In the genomic region with DNA sequence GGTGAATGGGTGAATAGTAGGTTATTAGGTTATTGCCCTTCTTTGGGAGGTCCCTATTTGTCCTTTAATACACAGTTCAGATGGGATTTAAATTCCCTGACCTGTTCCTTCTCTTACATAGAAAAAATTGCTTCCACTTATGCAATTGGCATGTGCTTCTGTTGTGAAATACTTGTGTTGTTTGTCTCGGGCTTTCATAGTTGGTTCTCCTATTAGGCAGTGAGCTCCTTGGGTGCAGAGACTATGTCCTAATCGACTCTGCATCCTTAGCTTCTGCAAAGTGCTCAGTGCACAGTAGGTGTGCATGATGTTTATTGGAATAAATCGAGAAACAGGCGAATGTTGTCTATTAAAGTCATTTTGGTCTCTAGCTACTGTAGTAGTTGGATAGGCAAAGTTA, we compare ENCODE assay signal across 16 cellular contexts. TPM values are rescaled to one million over a fixed set of nuclear protein-coding genes. Genes with fewer than 3 reads are reported as not detected.
DNase-seq lines count a peak whose midpoint lies in the region; ATAC-seq and TF ChIP-seq lines count a peak whose summit lies in the region.
"Had no signal": no experiment of that assay in that cellular context is flagged by ENCODE, and none has a peak within 500 bp of the region (broad histone marks: within the 10 kb centered on the region; RNA-seq: fewer than 3 reads in every experiment).

No MANE protein-coding gene starts in this region.

- peaks cover 0 to 11% of the 10 kb centered on the region in 2 donors for H3K4me1 ChIP-seq in lung (ENCODE audit: control insufficient read depth in 2 of 2, insufficient read depth in 2 of 2, low read length in 2 of 2)

- WGBS in lung, 2 donors = 36 to 43% methylated on average over 4 of the region's 4 CpGs

- no peaks in the 10 kb centered on the region for H3K36me3 ChIP-seq in lung (ENCODE audit: control insufficient read depth in 2 of 2, insufficient read depth in 2 of 2, low read length in 2 of 2)

- CTCF ChIA-PET in AG04449 (lab: Yijun Ruan, JAX) = interaction anchor here (0.7 kb wide), 1 partner anchor 9 kb away, joined by 3 read pairs; no protein-coding TSS in a partner anchor

- H3K9me3 Mint-ChIP-seq in brain = peaks cover 8 to 19% (median 11%) of the 10 kb centered on the region in 5 experiments
- peaks cover 0 to 23% (median 16%) of the 10 kb centered on the region in 9 donors for H3K9me3 Mint-ChIP-seq in naive thymus-derived CD8-positive, alpha-beta T cell

- peaks cover 0 to 4% of the 10 kb centered on the region in 2 donors for H3K9me3 ChIP-seq in lung (ENCODE audit: control insufficient read depth in 2 of 2, insufficient read depth in 1 of 2, low read length in 1 of 2)

- H3K4me3 ChIP-seq in AG04449 (ENCODE audit: low read depth, low read length) (no peak overlapping the region), lung (no peak overlapping the region)

- DNase-seq in AG04449 (ENCODE audit: low read depth, low spot score) (peak; percentile 23), HCEC 1CT (peak; percentile 59), lung (ENCODE audit: low spot score) (no peak), putamen (ENCODE audit: low spot score) (no peak)
- no peak for DNase-seq in naive thymus-derived CD8-positive, alpha-beta T cell
- no peak for DNase-seq in stimulated activated CD4-positive, alpha-beta T cell treated with anti-CD3 and anti-CD28 coated beads, Interleukin-4, amount 100 ng/mL, for 24 hours
- DNase-seq: activated CD4-positive, alpha-beta T cell treated with anti-CD3 and anti-CD28 coated beads for 48 hours; activated naive CD8-positive, alpha-beta T cell treated with anti-CD3 and anti-CD28 coated beads for 36 hours; activated T-cell treated with anti-CD3 and anti-CD28 coated beads, Interleukin-2, amount 50 U/mL, for 1 hour; Calu3; NCI-H2081; NCI-H748 treated with DMSO at 0.1 percent for 48 hours had no signal

- no peaks in the 10 kb centered on the region for H3K27me3 ChIP-seq in lung (ENCODE audit: control insufficient read depth, insufficient read depth)

- POLR2A ChIA-PET in AG04449 (lab: Yijun Ruan, JAX) = interaction anchor here (1.0 kb wide), 1 partner anchor 20 kb away, joined by 3 read pairs; no protein-coding TSS in a partner anchor
- POLR2A ChIA-PET in naive thymus-derived CD8-positive, alpha-beta T cell (lab: Charles Lee) = no interaction called here

- H3K36me3 Mint-ChIP-seq in brain = no peaks in the 10 kb centered on the region
- H3K36me3 Mint-ChIP-seq in naive thymus-derived CD8-positive, alpha-beta T cell = no peaks in the 10 kb centered on the region
- H3K36me3 Mint-ChIP-seq: activated naive CD8-positive, alpha-beta T cell treated with anti-CD3 and anti-CD28 coated beads for 36 hours had no signal

- H3K27me3 Mint-ChIP-seq in brain = peaks cover 50% of the 10 kb centered on the region
- H3K27me3 Mint-ChIP-seq in naive thymus-derived CD8-positive, alpha-beta T cell = peaks cover 19 to 62% (median 36%) of the 10 kb centered on the region in 5 donors

- TF ChIP-seq CTCF in AG04449 (IDR thresholded peaks at IDR 0.05; ENCODE audit: insufficient read depth, low read length, missing control alignments) = no peak
- TF ChIP-seq CTCF in brain (conservative IDR thresholded peaks at IDR 0.05) = no peak
- TF ChIP-seq CTCF in lung (IDR thresholded peaks at IDR 0.05; ENCODE audit: control extremely low read depth, extremely low read depth) = no peak

- no peak overlapping the region for H3K27ac ChIP-seq in lung (ENCODE audit: low read depth in 1 of 2, low read length in 1 of 2)

- no peak overlapping the region for H3K27ac Mint-ChIP-seq in brain
- H3K27ac Mint-ChIP-seq in naive thymus-derived CD8-positive, alpha-beta T cell = no peak overlapping the region
- H3K27ac Mint-ChIP-seq: activated naive CD8-positive, alpha-beta T cell treated with anti-CD3 and anti-CD28 coated beads for 36 hours; T-helper 2 cell treated with Interferon-gamma antibody and Interleukin-4, amounts not matched to agents 5 μg/mL and 100 μg/mL, for 36 hours had no signal

- peak overlapping the region in 3 of 5 experiments; percentile 7 to 91 (median 22) for H3K4me3 Mint-ChIP-seq in brain
- no peak overlapping the region for H3K4me3 Mint-ChIP-seq in naive thymus-derived CD8-positive, alpha-beta T cell
- H3K4me3 Mint-ChIP-seq: activated naive CD8-positive, alpha-beta T cell treated with anti-CD3 and anti-CD28 coated beads for 36 hours; central memory CD8-positive, alpha-beta T cell; T-helper 2 cell treated with Interferon-gamma antibody and Interleukin-4, amounts not matched to agents 5 μg/mL and 100 μg/mL, for 36 hours had no signal

- H3K4me1 Mint-ChIP-seq in brain = peaks cover 18% of the 10 kb centered on the region
- peaks cover 0 to 9% (median 4%) of the 10 kb centered on the region in 4 donors for H3K4me1 Mint-ChIP-seq in naive thymus-derived CD8-positive, alpha-beta T cell
- H3K4me1 Mint-ChIP-seq: activated naive CD8-positive, alpha-beta T cell treated with anti-CD3 and anti-CD28 coated beads for 36 hours; central memory CD8-positive, alpha-beta T cell had no signal

- ATAC-seq in lung (ENCODE audit: insufficient read depth, low FRiP score) (peak; percentile 12), GM19023 (IDR thresholded peaks at IDR 0.05; ENCODE audit: unreplicated experiment) (no peak)
- ATAC-seq in naive thymus-derived CD8-positive, alpha-beta T cell = no peak

RNA-seq across cellular contexts. Expression of a gene that starts 1.3 kb away (rescaled TPM):
- polyA plus RNA-seq in brain (ENCODE audit: insufficient read depth, low read depth, low replicate concordance) (16.3 TPM), lung (10 to 100 TPM in 1 of 2 donors, 1 to 10 TPM in 1; 4.0 to 30.5 TPM)
- total RNA-seq in lung = 10 to 100 TPM in 1 of 2 donors, 1 to 10 TPM in 1; 10.0 to 96.2 TPM
- total RNA-seq in naive thymus-derived CD8-positive, alpha-beta T cell = 10 to 100 TPM; 29.6 to 31.9 TPM
- 10 to 100 TPM; 27.4 to 35.2 (median 34.7) TPM for polyA plus RNA-seq in naive thymus-derived CD8-positive, alpha-beta T cell

Comparison
In these comparisons a context has a peak if more than half of its experiments do, and no peak if none do; other contexts are left out.
1. DNase-seq: peak in AG04449 (single experiment) and HCEC 1CT (single experiment); none in lung (single experiment), naive thymus-derived CD8-positive, alpha-beta T cell (0 of 10), stimulated activated CD4-positive, alpha-beta T cell treated with anti-CD3 and anti-CD28 coated beads, Interleukin-4, amount 100 ng/mL, for 24 hours (single experiment) and putamen (single experiment).
2. H3K4me3 Mint-ChIP-seq: peak in brain (3 of 5); none in naive thymus-derived CD8-positive, alpha-beta T cell (0 of 10).